Comparison of ENCODE assay signal across 22 cellular contexts in genomic region chr6:30113843-30114242, GRCh38. TPM values are rescaled to one million over a fixed set of nuclear protein-coding genes. Genes with fewer than 3 reads are reported as not detected.
DNase-seq lines count a peak whose midpoint lies in the region; ATAC-seq, FAIRE-seq and TF ChIP-seq lines count a peak whose summit lies in the region.
"Had no signal": no experiment of that assay in that cellular context is flagged by ENCODE, and none has a peak within 500 bp of the region (broad histone marks: within the 10 kb centered on the region; RNA-seq: fewer than 3 reads in every experiment).

No MANE protein-coding gene starts in this region.

- in situ Hi-C loops in GM12878 (cut with MboI) = no loop called here

- CTCF ChIA-PET in A549 (lab: Yijun Ruan, JAX) = interaction anchor here (3.6 to 16.7 kb wide), 2 partner anchors 11 to 16 kb away, joined by 21 to 353 read pairs; partner anchors contain the start of gene TRIM40
- CTCF ChIA-PET in GM12878 (lab: Yijun Ruan, JAX) = interaction anchor here (0.8 to 7.0 kb wide), 7 partner anchors 10 to 145 kb away, joined by 3 to 96 read pairs (median 23); no protein-coding TSS in a partner anchor
- CTCF ChIA-PET in GM10248 (lab: Yijun Ruan, JAX) = interaction anchor here (1.0 to 4.0 kb wide), 4 partner anchors 9 to 17 kb away, joined by 4 to 31 read pairs (median 14); no protein-coding TSS in a partner anchor

- H3K36me3 ChIP-seq in Loucy (ENCODE audit: insufficient read depth, low read length) (no peaks in the 10 kb centered on the region), GM12878 (ENCODE audit: control insufficient read depth in 2 of 2, insufficient read depth in 2 of 2, low read length in 1 of 2) (no peaks in the 10 kb centered on the region), mucosa of rectum (ENCODE audit: control insufficient read depth in 2 of 2, insufficient read depth in 2 of 2, low read length in 2 of 2) (no peaks in the 10 kb centered on the region)

- TF ChIP-seq EP300 in A549 (IDR thresholded peaks at IDR 0.05) (no peak), GM12878 (IDR thresholded peaks at IDR 0.05; ENCODE audit: borderline replicate concordance in 1 of 2, control insufficient read depth in 1 of 2, low read depth in 2 of 2, low read length in 2 of 2) (no peak)

- no peaks in the 10 kb centered on the region for H3K9me3 ChIP-seq in A549
- H3K9me3 ChIP-seq in Loucy (ENCODE audit: insufficient read depth, low read depth, low read length) = no peaks in the 10 kb centered on the region
- H3K9me3 ChIP-seq in GM12878 (replicated peaks; ENCODE audit: control insufficient read depth, insufficient read depth, low read length) = no peaks in the 10 kb centered on the region
- H3K9me3 ChIP-seq in mucosa of rectum (ENCODE audit: control insufficient read depth in 2 of 2, low read length in 2 of 2) = no peaks in the 10 kb centered on the region

- H3K4me3 ChIP-seq in A549 (no peak overlapping the region), Loucy (ENCODE audit: low read length, poor library complexity, severe bottlenecking) (no peak overlapping the region), GM12878 (no peak overlapping the region), mucosa of rectum (ENCODE audit: low read length in 2 of 2) (no peak overlapping the region)

- POLR2A ChIA-PET in A549 (lab: Yijun Ruan, JAX) (no interaction called here), GM12878 (lab: Charles Lee) (interaction anchor here (1.0 to 6.3 kb wide), 4 partner anchors 10 to 17 kb away, joined by 3 to 43 read pairs (median 11); no protein-coding TSS in a partner anchor), GM10248 (lab: Yijun Ruan, JAX) (no interaction called here)

- H3K4me2 ChIP-seq in A549 = peak overlapping the region; percentile 79
- no peak overlapping the region for H3K4me2 ChIP-seq in Loucy (ENCODE audit: low read depth, low read length, poor library complexity, severe bottlenecking)
- H3K4me2 ChIP-seq in GM12878 (ENCODE audit: control insufficient read depth, insufficient read depth) = peak overlapping the region; percentile 79

- BruUV-seq in GM12878 (replicated peaks; lab: Mats Ljungman, UMichigan) = no TSS peak

- no peak overlapping the region for H3K9ac ChIP-seq in Loucy (ENCODE audit: low read depth, low read length, poor library complexity, severe bottlenecking)
- H3K9ac ChIP-seq in GM12878 (ENCODE audit: control insufficient read depth, insufficient read depth, low read length) = no peak overlapping the region
- no peak overlapping the region for H3K9ac ChIP-seq in mucosa of rectum (ENCODE audit: low read depth in 1 of 2, low read length in 2 of 2)

- WGBS in A549 (ENCODE audit: missing lambda C conversion rate) = 39% methylated on average over 1 of the region's 1 CpG
- WGBS in GM12878 (ENCODE audit: insufficient coverage, insufficient replicate concordance, low lambda C conversion rate, missing lambda C conversion rate) = 35% methylated on average over 1 of the region's 1 CpG

- intact Hi-C loops in GM12878 (cut with micrococcal nuclease; ENCODE audit: unreplicated experiment) = no loop called here

- no peak for TF ChIP-seq CTCF in A549 (IDR thresholded peaks at IDR 0.05)
- TF ChIP-seq CTCF in Loucy (conservative IDR thresholded peaks at IDR 0.05; ENCODE audit: low read length) = no peak
- TF ChIP-seq CTCF in GM12878 (IDR thresholded peaks at IDR 0.05 in 2 of 3, conservative IDR thresholded peaks at IDR 0.05 in 1 of 3; ENCODE audit: control insufficient read depth in 2 of 3, extremely low read depth in 1 of 3, insufficient read depth in 1 of 3, low read depth in 3 of 3, low read length in 3 of 3) = no peak
- no peak for TF ChIP-seq CTCF in GM10248 (IDR thresholded peaks at IDR 0.05; ENCODE audit: control extremely low read depth, extremely low read depth, low read depth, missing control alignments)

- H4K20me1 ChIP-seq in Loucy (ENCODE audit: insufficient read depth, low read length, poor library complexity, severe bottlenecking) (no peaks in the 10 kb centered on the region), GM12878 (ENCODE audit: control insufficient read depth, insufficient read depth) (no peaks in the 10 kb centered on the region)

- H3K27ac ChIP-seq in A549 = peak overlapping the region; percentile 58 to 73; a peak in 5 of 6 replicates
- H3K27ac ChIP-seq in GM12878 (ENCODE audit: control insufficient read depth, insufficient read depth) = 0 out of 2 replicates have a peak overlapping the region, but pooled peaks have one; percentile 11
- H3K27ac ChIP-seq in mucosa of rectum (ENCODE audit: low read depth in 2 of 2, low read length in 2 of 2) = peak overlapping the region; percentile 43 to 66

- no peaks in the 10 kb centered on the region for H3F3A ChIP-seq in Loucy (ENCODE audit: low read depth)

- no peak for DNase-seq in A549 (ENCODE audit: low read depth in 1 of 2, low spot score in 1 of 2)
- DNase-seq in GM12878 (ENCODE audit: low read depth, low spot score) = no peak
- DNase-seq in stimulated activated CD4-positive, alpha-beta T cell treated with anti-CD3 and anti-CD28 coated beads, Interleukin-2, amount 100 ng/mL, for 48 hours = no peak
- DNase-seq in GM10248 (ENCODE audit: extremely low spot score) = no peak
- DNase-seq in middle frontal gyrus (ENCODE audit: extremely low spot score, low spot score) = no peak
- DNase-seq in epidermal melanocyte (ENCODE audit: insufficient read length, low spot score) = no peak
- DNase-seq: 8988T; CD4-positive, alpha-beta memory T cell; DMS53; EL; H7; NCI-H1048; NCI-H1436; NCI-H1930; NCI-H226; NCI-H524 had no signal

- RAD21 ChIA-PET in GM12878 (lab: Charles Lee; ENCODE audit: unreplicated experiment) = interaction anchor here (1.2 to 3.7 kb wide), 4 partner anchors 11 to 16 kb away, joined by 3 to 43 read pairs (median 10); no protein-coding TSS in a partner anchor

- no peak for TF ChIP-seq RAD21 in A549 (conservative IDR thresholded peaks at IDR 0.05 in 1 of 2, IDR thresholded peaks at IDR 0.05 in 1 of 2)
- TF ChIP-seq RAD21 in GM12878 (IDR thresholded peaks at IDR 0.05; ENCODE audit: insufficient read depth, low read depth, low read length) = no peak

- ATAC-seq in A549 (peak in 1 of 2 experiments; percentile 24; a peak in 1 of 6 replicates), GM12878 (peak; percentile 6; the same call in 2 of the 3 replicates)
- ATAC-seq: Right ventricle myocardium inferior had no signal

- H3K4me1 ChIP-seq in A549 = peaks cover 34% of the 10 kb centered on the region
- H3K4me1 ChIP-seq in Loucy (ENCODE audit: insufficient read depth, low read length, poor library complexity, severe bottlenecking) = peaks cover 10% of the 10 kb centered on the region
- peaks cover 22% of the 10 kb centered on the region for H3K4me1 ChIP-seq in GM12878 (ENCODE audit: control insufficient read depth, insufficient read depth, low read length)
- H3K4me1 ChIP-seq in mucosa of rectum (ENCODE audit: control insufficient read depth in 2 of 2, insufficient read depth in 2 of 2, low read length in 2 of 2) = peaks cover 11% of the 10 kb centered on the region in 2 donors

- SMC1A ChIA-PET in GM12878 (lab: Charles Lee; ENCODE audit: uncharacterized antibody, unreplicated experiment) = interaction anchor here (6.5 to 16.6 kb wide), 2 partner anchors 9 to 17 kb away, joined by 57 to 647 read pairs; partner anchors contain the start of gene TRIM40

- peak overlapping the region; percentile 12; the same call in 1 of the 2 replicates for H2AFZ ChIP-seq in Loucy (ENCODE audit: low read length)
- no peak overlapping the region for H2AFZ ChIP-seq in GM12878 (ENCODE audit: control insufficient read depth, low read depth, low read length)

- H3K27me3 ChIP-seq in Loucy (ENCODE audit: insufficient read depth, low read length, poor library complexity, severe bottlenecking) = no peaks in the 10 kb centered on the region
- H3K27me3 ChIP-seq in GM12878 (replicated peaks in 1 of 2; ENCODE audit: control insufficient read depth in 2 of 2, insufficient read depth in 2 of 2, low read length in 1 of 2) = no peaks in the 10 kb centered on the region; a peak in 1 of 4 replicates
- peaks cover 0 to under 1% of the 10 kb centered on the region in 2 donors for H3K27me3 ChIP-seq in mucosa of rectum (ENCODE audit: control insufficient read depth in 2 of 2, insufficient read depth in 2 of 2, low read length in 2 of 2)

- TF ChIP-seq POLR2A in A549 (IDR thresholded peaks at IDR 0.05; ENCODE audit: low read length) (no peak), GM12878 (IDR thresholded peaks at IDR 0.05; ENCODE audit: low read depth, low read length) (no peak)

- H3K79me2 ChIP-seq in Loucy (ENCODE audit: insufficient read depth, low read length) = no peaks in the 10 kb centered on the region
- no peaks in the 10 kb centered on the region for H3K79me2 ChIP-seq in GM12878 (ENCODE audit: control insufficient read depth, insufficient read depth, low read length)

- no peaks in the 10 kb centered on the region for H3K9me2 ChIP-seq in Loucy (replicated peaks; ENCODE audit: low read depth, low read length)

- FAIRE-seq in A549 (lab: Jason Lieb, UNC) (no peak), GM12878 (lab: Jason Lieb, UNC) (no peak)
- FAIRE-seq: RCC 7860 had no signal

RNA-seq across cellular contexts. Expression of gene TRIM31, which starts 1.0 kb away (rescaled TPM):
- polyA plus RNA-seq in A549 (2011; rRNA removed) (2.9 and 4.0 TPM in 2 replicates), A549 (2017; fragmentation: RNase III; extraction: RNeasy Plus Mini Kit Qiagen cat#74134 plus additional on column Dnase treatment) (3.1 to 3.3 TPM (median 3.2 TPM) in 3 replicates), GM12878 (2011; rRNA removed) (17.4 and 20.5 TPM in 2 replicates), GM12878 (2014; fragmentation: Illumina TruSeq; extraction: Trizol) (0.47 and 0.57 TPM in 2 replicates), GM12878 (2014; fragmentation: Nextera tagmentation; extraction: Ambion mirVana) (under 1 TPM in 1 of 2 experiments, not detected in 1; 0.09 TPM), GM12878 (2014; rRNA removed) (0.33 and 0.41 TPM in 2 replicates), GM12878 (2016; fragmentation: Nextera tagmentation; extraction: Ambion mirVana) (not detected)
- 0.74 and 0.76 TPM in 2 replicates for polyA plus RNA-seq in A549 (2012; cell fraction: cytosol; rRNA removed)
- 1.1 and 1.6 TPM in 2 replicates for polyA plus RNA-seq in A549 (2012; cell fraction: nucleus; rRNA removed)
- 0.73 and 2.1 TPM in 2 replicates for polyA minus RNA-seq in A549 (2011; rRNA and poly(A)+ RNA removed)
- 8.0 and 9.0 TPM in 2 replicates for total RNA-seq in GM12878 (2013; cell fraction: nucleolus; rRNA removed)
- total RNA-seq in GM12878 (2014; rRNA removed) (0.11 and 0.22 TPM in 2 replicates), GM12878 (2014; rRNA removed; fragmentation: Illumina TruSeq; extraction: Trizol) (0.09 and 0.31 TPM in 2 replicates), GM12878 (2021) (0.18 and 0.35 TPM in 2 replicates)
- polyA plus RNA-seq in GM12878 (2011; ENCODE audit: low read depth) = 0.66 TPM
- polyA plus RNA-seq in GM12878 (2011; cell fraction: cytosol; rRNA removed) = 14.1 and 18.0 TPM in 2 replicates
- 34.8 and 44.5 TPM in 2 replicates for polyA plus RNA-seq in GM12878 (2011; cell fraction: nucleus; rRNA removed)
- 0.13 and 0.16 TPM in 2 replicates for polyA plus RNA-seq in GM12878 (2012)
- polyA minus RNA-seq in GM12878 (2011; rRNA and poly(A)+ RNA removed) = 14.7 and 16.4 TPM in 2 replicates
- polyA minus RNA-seq in GM12878 (2011; cell fraction: cytosol; rRNA and poly(A)+ RNA removed) = 5.8 and 7.5 TPM in 2 replicates
- polyA minus RNA-seq in GM12878 (2011; cell fraction: nucleus; rRNA and poly(A)+ RNA removed) = 12.8 and 13.3 TPM in 2 replicates
- total RNA-seq: H7, MCF 10A, Right ventricle myocardium inferior had no signal
- polyA plus RNA-seq: BJ had no signal

RNA-seq across cellular contexts. Expression of gene TRIM40, which starts 22.1 kb away (rescaled TPM):
- polyA plus RNA-seq in A549 (2011; rRNA removed) (0.05 and 0.07 TPM in 2 replicates), A549 (2017; fragmentation: RNase III; extraction: RNeasy Plus Mini Kit Qiagen cat#74134 plus additional on column Dnase treatment) (0.05 TPM in 1 of 3 replicates, not detected in the others), GM12878 (2011; rRNA removed) (not detected in 2 replicates), GM12878 (2014; fragmentation: Illumina TruSeq; extraction: Trizol) (not detected in 2 replicates), GM12878 (2014; fragmentation: Nextera tagmentation; extraction: Ambion mirVana) (not detected), GM12878 (2014; rRNA removed) (not detected in 2 replicates), GM12878 (2016; fragmentation: Nextera tagmentation; extraction: Ambion mirVana) (not detected)
- polyA plus RNA-seq in A549 (2012; cell fraction: cytosol; rRNA removed) = not detected in 2 replicates
- not detected in 2 replicates for polyA plus RNA-seq in A549 (2012; cell fraction: nucleus; rRNA removed)
- polyA minus RNA-seq in A549 (2011; rRNA and poly(A)+ RNA removed) = not detected in 2 replicates
- total RNA-seq in GM12878 (2013; cell fraction: nucleolus; rRNA removed) = not detected in 2 replicates
- total RNA-seq in GM12878 (2014; rRNA removed) (0.05 TPM in 1 of 2 replicates, not detected in the other), GM12878 (2014; rRNA removed; fragmentation: Illumina TruSeq; extraction: Trizol) (not detected in 2 replicates), GM12878 (2021) (not detected in 2 replicates)
- polyA plus RNA-seq in GM12878 (2011; ENCODE audit: low read depth) = not detected
- polyA plus RNA-seq in GM12878 (2011; cell fraction: cytosol; rRNA removed) = not detected in 2 replicates
- polyA plus RNA-seq in GM12878 (2011; cell fraction: nucleus; rRNA removed) = not detected in 2 replicates
- polyA plus RNA-seq in GM12878 (2012) = not detected in 2 replicates
- polyA minus RNA-seq in GM12878 (2011; rRNA and poly(A)+ RNA removed) = not detected in 2 replicates
- not detected in 2 replicates for polyA minus RNA-seq in GM12878 (2011; cell fraction: cytosol; rRNA and poly(A)+ RNA removed)
- not detected in 2 replicates for polyA minus RNA-seq in GM12878 (2011; cell fraction: nucleus; rRNA and poly(A)+ RNA removed)
- total RNA-seq: CD4-positive, alpha-beta memory T cell; H7; MCF 10A; Right ventricle myocardium inferior had no signal
- polyA plus RNA-seq: BJ; CD4-positive, alpha-beta memory T cell had no signal

RNA-seq across cellular contexts. Expression of gene RNF39, which starts 38.3 kb away (rescaled TPM):
- 0.05 TPM in 1 of 2 replicates, not detected in the other for polyA plus RNA-seq in A549 (2011; rRNA removed)
- not detected in 2 replicates for polyA plus RNA-seq in A549 (2012; cell fraction: cytosol; rRNA removed)
- polyA plus RNA-seq in A549 (2012; cell fraction: nucleus; rRNA removed) = 0.02 TPM in 1 of 2 replicates, not detected in the other
- 0.07 TPM in 1 of 3 replicates, not detected in the others for polyA plus RNA-seq in A549 (2017; fragmentation: RNase III; extraction: RNeasy Plus Mini Kit Qiagen cat#74134 plus additional on column Dnase treatment)
- not detected in 2 replicates for polyA minus RNA-seq in A549 (2011; rRNA and poly(A)+ RNA removed)
- not detected in 2 replicates for total RNA-seq in GM12878 (2013; cell fraction: nucleolus; rRNA removed)
- total RNA-seq in GM12878 (2014; rRNA removed) = not detected in 2 replicates
- total RNA-seq in GM12878 (2014; rRNA removed; fragmentation: Illumina TruSeq; extraction: Trizol) = not detected in 2 replicates
- total RNA-seq in GM12878 (2021) = not detected in 2 replicates
- 0.25 TPM for polyA plus RNA-seq in GM12878 (2011; ENCODE audit: low read depth)
- not detected in 2 replicates for polyA plus RNA-seq in GM12878 (2011; rRNA removed)
- not detected in 2 replicates for polyA plus RNA-seq in GM12878 (2011; cell fraction: cytosol; rRNA removed)
- not detected in 2 replicates for polyA plus RNA-seq in GM12878 (2011; cell fraction: nucleus; rRNA removed)
- 0.31 and 0.50 TPM in 2 replicates for polyA plus RNA-seq in GM12878 (2012)
- polyA plus RNA-seq in GM12878 (2014; fragmentation: Illumina TruSeq; extraction: Trizol) = not detected in 2 replicates
- polyA plus RNA-seq in GM12878 (2014; fragmentation: Nextera tagmentation; extraction: Ambion mirVana) = not detected
- 0.04 TPM in 1 of 2 replicates, not detected in the other for polyA plus RNA-seq in GM12878 (2014; rRNA removed)
- under 1 TPM in 1 of 2 experiments, not detected in 1; 0.11 TPM for polyA plus RNA-seq in GM12878 (2016; fragmentation: Nextera tagmentation; extraction: Ambion mirVana)
- not detected in 2 replicates for polyA minus RNA-seq in GM12878 (2011; rRNA and poly(A)+ RNA removed)
- polyA minus RNA-seq in GM12878 (2011; cell fraction: cytosol; rRNA and poly(A)+ RNA removed) = not detected in 2 replicates
- not detected in 2 replicates for polyA minus RNA-seq in GM12878 (2011; cell fraction: nucleus; rRNA and poly(A)+ RNA removed)
- total RNA-seq: CD4-positive, alpha-beta memory T cell; Right ventricle myocardium inferior had no signal
- polyA plus RNA-seq: BJ had no signal

RNA-seq across cellular contexts. Expression of gene PPP1R11, which starts 46.8 kb away (rescaled TPM):
- polyA plus RNA-seq in A549 (2011; rRNA removed) = 61.6 and 78.6 TPM in 2 replicates
- 26.7 and 30.4 TPM in 2 replicates for polyA plus RNA-seq in A549 (2012; cell fraction: cytosol; rRNA removed)
- polyA plus RNA-seq in A549 (2012; cell fraction: nucleus; rRNA removed) = 10.0 and 15.8 TPM in 2 replicates
- 33.8 to 36.3 TPM (median 34.3 TPM) in 3 replicates for polyA plus RNA-seq in A549 (2017; fragmentation: RNase III; extraction: RNeasy Plus Mini Kit Qiagen cat#74134 plus additional on column Dnase treatment)
- 24.9 and 31.1 TPM in 2 replicates for polyA minus RNA-seq in A549 (2011; rRNA and poly(A)+ RNA removed)
- 8.2 and 10.4 TPM in 2 replicates for total RNA-seq in GM12878 (2013; cell fraction: nucleolus; rRNA removed)
- 27.4 and 32.9 TPM in 2 replicates for total RNA-seq in GM12878 (2014; rRNA removed)
- total RNA-seq in GM12878 (2014; rRNA removed; fragmentation: Illumina TruSeq; extraction: Trizol) = 24.3 and 27.8 TPM in 2 replicates
- 28.7 and 28.8 TPM in 2 replicates for total RNA-seq in GM12878 (2021)
- 19.9 TPM for polyA plus RNA-seq in GM12878 (2011; ENCODE audit: low read depth)
- 48.0 and 56.1 TPM in 2 replicates for polyA plus RNA-seq in GM12878 (2011; rRNA removed)
- 40.0 and 49.5 TPM in 2 replicates for polyA plus RNA-seq in GM12878 (2011; cell fraction: cytosol; rRNA removed)
- polyA plus RNA-seq in GM12878 (2011; cell fraction: nucleus; rRNA removed) = 22.5 and 26.5 TPM in 2 replicates
- polyA plus RNA-seq in GM12878 (2012) = 26.6 and 30.0 TPM in 2 replicates
- 48.9 and 54.3 TPM in 2 replicates for polyA plus RNA-seq in GM12878 (2014; fragmentation: Illumina TruSeq; extraction: Trizol)
- 10 to 100 TPM; 12.6 to 13.4 TPM for polyA plus RNA-seq in GM12878 (2014; fragmentation: Nextera tagmentation; extraction: Ambion mirVana)
- 33.5 and 38.2 TPM in 2 replicates for polyA plus RNA-seq in GM12878 (2014; rRNA removed)
- 10 to 100 TPM; 46.2 TPM for polyA plus RNA-seq in GM12878 (2016; fragmentation: Nextera tagmentation; extraction: Ambion mirVana)
- polyA minus RNA-seq in GM12878 (2011; rRNA and poly(A)+ RNA removed) = 20.4 and 27.6 TPM in 2 replicates
- polyA minus RNA-seq in GM12878 (2011; cell fraction: cytosol; rRNA and poly(A)+ RNA removed) = 9.2 and 12.0 TPM in 2 replicates
- polyA minus RNA-seq in GM12878 (2011; cell fraction: nucleus; rRNA and poly(A)+ RNA removed) = 8.3 and 10.7 TPM in 2 replicates

RNA-seq across cellular contexts. Expression of gene TRIM10, which starts 47.2 kb away (rescaled TPM):
- polyA plus RNA-seq in A549 (2011; rRNA removed) (0.09 and 0.12 TPM in 2 replicates), A549 (2017; fragmentation: RNase III; extraction: RNeasy Plus Mini Kit Qiagen cat#74134 plus additional on column Dnase treatment) (0.03 TPM in 2 of 3 replicates, not detected in the other), GM12878 (2011; rRNA removed) (0.01 and 0.04 TPM in 2 replicates), GM12878 (2014; fragmentation: Illumina TruSeq; extraction: Trizol) (not detected in 2 replicates), GM12878 (2014; fragmentation: Nextera tagmentation; extraction: Ambion mirVana) (not detected), GM12878 (2014; rRNA removed) (not detected in 2 replicates), GM12878 (2016; fragmentation: Nextera tagmentation; extraction: Ambion mirVana) (not detected)
- not detected in 2 replicates for polyA plus RNA-seq in A549 (2012; cell fraction: cytosol; rRNA removed)
- 0.02 TPM in 1 of 2 replicates, not detected in the other for polyA plus RNA-seq in A549 (2012; cell fraction: nucleus; rRNA removed)
- polyA minus RNA-seq in A549 (2011; rRNA and poly(A)+ RNA removed) = 0.15 TPM in 1 of 2 replicates, not detected in the other
- not detected in 2 replicates for total RNA-seq in GM12878 (2013; cell fraction: nucleolus; rRNA removed)
- total RNA-seq in GM12878 (2014; rRNA removed) (not detected in 2 replicates), GM12878 (2014; rRNA removed; fragmentation: Illumina TruSeq; extraction: Trizol) (not detected in 2 replicates), GM12878 (2021) (not detected in 2 replicates)
- polyA plus RNA-seq in GM12878 (2011; ENCODE audit: low read depth) = not detected
- polyA plus RNA-seq in GM12878 (2011; cell fraction: cytosol; rRNA removed) = not detected in 2 replicates
- polyA plus RNA-seq in GM12878 (2011; cell fraction: nucleus; rRNA removed) = 0.03 and 0.04 TPM in 2 replicates
- polyA plus RNA-seq in GM12878 (2012) = not detected in 2 replicates
- polyA minus RNA-seq in GM12878 (2011; rRNA and poly(A)+ RNA removed) = not detected in 2 replicates
- polyA minus RNA-seq in GM12878 (2011; cell fraction: cytosol; rRNA and poly(A)+ RNA removed) = not detected in 2 replicates
- not detected in 2 replicates for polyA minus RNA-seq in GM12878 (2011; cell fraction: nucleus; rRNA and poly(A)+ RNA removed)
- total RNA-seq: CD4-positive, alpha-beta memory T cell; H7; MCF 10A; Right ventricle myocardium inferior had no signal
- polyA plus RNA-seq: BJ; CD4-positive, alpha-beta memory T cell had no signal

Comparison
In these comparisons a context has a peak if more than half of its experiments do, and no peak if none do; other contexts are left out.
1. H3K27ac ChIP-seq: peak in every context shown above with its lines; median percentile 66 in A549; 54 in mucosa of rectum; 11 in GM12878.